22 cellular contexts compared by ENCODE assay signal in genomic region chrX:9440116-9440844, GRCh38. TPM values are rescaled to one million over a fixed set of nuclear protein-coding genes. Genes with fewer than 3 reads are reported as not detected.
DNase-seq lines count a peak whose midpoint lies in the region; ATAC-seq and TF ChIP-seq lines count a peak whose summit lies in the region.
"Had no signal": no experiment of that assay in that cellular context is flagged by ENCODE, and none has a peak within 500 bp of the region (broad histone marks: within the 10 kb centered on the region; RNA-seq: fewer than 3 reads in every experiment).

No MANE protein-coding gene starts in this region.

- ATAC-seq in HG02571 (IDR thresholded peaks at IDR 0.05; ENCODE audit: unreplicated experiment) (no peak), GM21360 (IDR thresholded peaks at IDR 0.05; ENCODE audit: unreplicated experiment) (no peak), HG03175 (IDR thresholded peaks at IDR 0.05; ENCODE audit: unreplicated experiment) (no peak)
- ATAC-seq: left cardiac atrium, PC-3, right cardiac atrium had no signal

- H3K36me3 Mint-ChIP-seq in activated naive CD8-positive, alpha-beta T cell = no peaks in the 10 kb centered on the region
- no peaks in the 10 kb centered on the region for H3K36me3 Mint-ChIP-seq in activated naive CD8-positive, alpha-beta T cell treated with anti-CD3 and anti-CD28 coated beads for 36 hours
- H3K36me3 Mint-ChIP-seq in mesothelial cell of epicardium = no peaks in the 10 kb centered on the region
- H3K36me3 Mint-ChIP-seq: type B pancreatic cell had no signal

- no peaks in the 10 kb centered on the region for H3K27me3 Mint-ChIP-seq in activated naive CD8-positive, alpha-beta T cell
- H3K27me3 Mint-ChIP-seq in activated naive CD8-positive, alpha-beta T cell treated with anti-CD3 and anti-CD28 coated beads for 36 hours = peaks cover 3% of the 10 kb centered on the region
- no peaks in the 10 kb centered on the region for H3K27me3 Mint-ChIP-seq in mesothelial cell of epicardium (ENCODE audit: low read depth)
- H3K27me3 Mint-ChIP-seq: naive B cell, type B pancreatic cell had no signal

- H4K20me1 ChIP-seq in PC-9 (ENCODE audit: insufficient read depth) = no peaks in the 10 kb centered on the region

- no peaks in the 10 kb centered on the region for H3K9me3 ChIP-seq in PC-9 (ENCODE audit: insufficient read depth, low read depth)
- H3K9me3 ChIP-seq: stomach had no signal

- no peaks in the 10 kb centered on the region for H3K9me3 Mint-ChIP-seq in activated naive CD8-positive, alpha-beta T cell (ENCODE audit: low read depth)
- no peaks in the 10 kb centered on the region for H3K9me3 Mint-ChIP-seq in activated naive CD8-positive, alpha-beta T cell treated with anti-CD3 and anti-CD28 coated beads for 36 hours
- H3K9me3 Mint-ChIP-seq in mesothelial cell of epicardium = peaks cover 8% of the 10 kb centered on the region

- no peaks in the 10 kb centered on the region for H3K27me3 ChIP-seq in PC-9 (ENCODE audit: insufficient read depth, low read depth)
- H3K27me3 ChIP-seq: stomach had no signal

- POLR2A ChIA-PET in PC-9 (lab: Charles Lee; ENCODE audit: unreplicated experiment) = interaction anchor here (0.7 kb wide), 1 partner anchor 11 kb away, joined by 3 read pairs; no protein-coding TSS in a partner anchor

- H3K27ac Mint-ChIP-seq in activated naive CD8-positive, alpha-beta T cell = peak overlapping the region; percentile 30
- H3K27ac Mint-ChIP-seq in activated naive CD8-positive, alpha-beta T cell treated with anti-CD3 and anti-CD28 coated beads for 36 hours = no peak overlapping the region
- peak overlapping the region; percentile 14 for H3K27ac Mint-ChIP-seq in mesothelial cell of epicardium
- H3K27ac Mint-ChIP-seq: type B pancreatic cell had no signal

- no TSS peak for BruUV-seq in PC-9 (replicated peaks; lab: Mats Ljungman, UMichigan)

- CTCF ChIA-PET in PC-9 (lab: Charles Lee) = no interaction called here

- H3K79me2 ChIP-seq in PC-9 (ENCODE audit: low read depth) = no peaks in the 10 kb centered on the region

- H3K4me3 ChIP-seq in PC-9 = no peak overlapping the region
- H3K4me3 ChIP-seq: stomach had no signal

- H3K27ac ChIP-seq in PC-9 = no peak overlapping the region
- H3K27ac ChIP-seq: C4-2B, stomach had no signal

- TF ChIP-seq CTCF in PC-9 (conservative IDR thresholded peaks at IDR 0.05) (no peak), mesothelial cell of epicardium (IDR thresholded peaks at IDR 0.05; ENCODE audit: unreplicated experiment) (no peak)

- peak overlapping the region; percentile 3; the same call in 1 of the 2 replicates for H3K4me2 ChIP-seq in PC-9

- intact Hi-C loops in PC-9 (cut with micrococcal nuclease; ENCODE audit: unreplicated experiment) = no loop called here

- peaks cover 10% of the 10 kb centered on the region for H3K4me1 Mint-ChIP-seq in activated naive CD8-positive, alpha-beta T cell (ENCODE audit: low read depth)
- H3K4me1 Mint-ChIP-seq in activated naive CD8-positive, alpha-beta T cell treated with anti-CD3 and anti-CD28 coated beads for 36 hours = peaks cover 13% of the 10 kb centered on the region
- H3K4me1 Mint-ChIP-seq in mesothelial cell of epicardium = peaks cover 14% of the 10 kb centered on the region

- no peaks in the 10 kb centered on the region for H3K9me2 ChIP-seq in PC-9 (ENCODE audit: insufficient read depth)

- H3K4me3 Mint-ChIP-seq in activated naive CD8-positive, alpha-beta T cell = peak overlapping the region; percentile 10
- H3K4me3 Mint-ChIP-seq in activated naive CD8-positive, alpha-beta T cell treated with anti-CD3 and anti-CD28 coated beads for 36 hours = no peak overlapping the region
- H3K4me3 Mint-ChIP-seq in mesothelial cell of epicardium = no peak overlapping the region
- H3K4me3 Mint-ChIP-seq: naive B cell, type B pancreatic cell had no signal

- H2AFZ ChIP-seq in PC-9 = no peak overlapping the region

- peaks cover 3% of the 10 kb centered on the region; the same call in 1 of the 2 replicates for H3K4me1 ChIP-seq in PC-9 (replicated peaks; ENCODE audit: insufficient read depth)

- no peaks in the 10 kb centered on the region for H3K36me3 ChIP-seq in PC-9 (ENCODE audit: low read depth)
- H3K36me3 ChIP-seq: stomach had no signal

- H3F3A ChIP-seq in PC-9 (ENCODE audit: insufficient read depth, low read depth) = no peaks in the 10 kb centered on the region

- DNase-seq in activated naive CD8-positive, alpha-beta T cell treated with anti-CD3 and anti-CD28 coated beads for 36 hours = no peak
- DNase-seq in PC-9 (no peak), mesothelial cell of epicardium (ENCODE audit: low spot score in 2 of 2, unreplicated experiment in 2 of 2) (no peak), glomerular visceral epithelial cell (ENCODE audit: extremely low spot score) (no peak)
- DNase-seq: glutamatergic neuron; IMR-90; left cardiac atrium; mesendoderm; naive B cell; NCI-H1436 treated with DMSO at 0.1 percent for 48 hours; NCI-H526 treated with DMSO at 0.1 percent for 48 hours; PC-3; right cardiac atrium; SIG-M5; stimulated activated CD4-positive, alpha-beta T cell treated with anti-CD3 and anti-CD28 coated beads, Interleukin-12 subunit alpha, Interleukin-12 subunit beta, amount 100 ng/mL, for 4 hours; stomach had no signal

RNA-seq across cellular contexts. Expression of gene TBL1X, which starts 24.6 kb away (rescaled TPM):
- 10 to 100 TPM; 33.1 to 33.9 TPM for total RNA-seq in activated naive CD8-positive, alpha-beta T cell treated with anti-CD3 and anti-CD28 coated beads for 36 hours
- 14.9 and 17.6 TPM in 2 replicates for total RNA-seq in PC-9 (2021)
- 32.5 to 34.5 TPM (median 32.7 TPM) in 3 replicates for total RNA-seq in mesothelial cell of epicardium
